18 cellular contexts compared by ENCODE assay signal in genomic region chr14:47763188-47763854, GRCh38.
"Had no signal": no experiment of that assay in that cellular context is flagged by ENCODE, and none has a peak within 500 bp of the region (broad histone marks: within the 10 kb centered on the region; RNA-seq: fewer than 3 reads in every experiment).

No MANE protein-coding gene starts in this region.

- H3K36me3 ChIP-seq: brain microvascular endothelial cell, left lung, pancreas, WERI-Rb-1 had no signal

- H3K27me3 ChIP-seq: brain microvascular endothelial cell, left lung, pancreas had no signal

- H3K27ac ChIP-seq: brain microvascular endothelial cell, coronary artery, left lung, pancreas, WERI-Rb-1 had no signal

- ATAC-seq: activated T-cell treated with anti-CD3 and anti-CD28 coated beads, Interleukin-2, amount 50 U/mL, for 72 hours; left lung; pancreas; stimulated activated memory B cell treated with anti-CD40 and anti-IgM and Interleukin-4, amounts not matched to agents 10 μg/mL and 1 μg/mL and 100 μg/mL, for 72 hours had no signal

- H3K9me3 ChIP-seq: left lung, pancreas had no signal

- H3K4me3 ChIP-seq: coronary artery, left lung, pancreas had no signal

- H3K4me1 ChIP-seq: left lung, pancreas had no signal

- DNase-seq: activated CD4-positive, alpha-beta T cell treated with anti-CD3 and anti-CD28 coated beads for 4 hours; activated CD8-positive, alpha-beta memory T cell treated with anti-CD3 and anti-CD28 coated beads, Interleukin-2, amount 50 U/mL, for 48 hours; activated naive CD8-positive, alpha-beta T cell treated with anti-CD3 and anti-CD28 coated beads, Interleukin-2, amount 10 ng/mL, durations not matched to agents 7 days and 5 days; activated T-cell treated with anti-CD3 and anti-CD28 coated beads, Interleukin-2, amount 50 U/mL, for 72 hours; brain microvascular endothelial cell; effector memory CD4-positive, alpha-beta T cell; foreskin fibroblast; glutamatergic neuron; hypothalamus; kidney; left lung; mammary epithelial cell; naive B cell; pancreas; stimulated activated CD4-positive, alpha-beta T cell treated with anti-CD3 and anti-CD28 coated beads, Interleukin-2, amount 100 ng/mL, for 48 hours; WERI-Rb-1 had no signal
